In genomic region chr15:59825926-59826325, GRCh38 we compare ENCODE assay signal across 18 cellular contexts.
"Had no signal": no experiment of that assay in that cellular context is flagged by ENCODE, and none has a peak within 500 bp of the region (broad histone marks: within the 10 kb centered on the region; RNA-seq: fewer than 3 reads in every experiment).

No MANE protein-coding gene starts in this region.

- H3K9me3 ChIP-seq: body of pancreas had no signal

- H3K4me3 ChIP-seq: body of pancreas, dorsolateral prefrontal cortex had no signal

- H3K4me1 ChIP-seq: body of pancreas had no signal

- ATAC-seq: activated T-cell treated with anti-CD3 and anti-CD28 coated beads, Interleukin-2, amount 50 U/mL, for 72 hours; body of pancreas; left lobe of liver; T-helper 17 cell had no signal

- H3K27me3 ChIP-seq: body of pancreas had no signal

- H3K27ac ChIP-seq: body of pancreas, dorsolateral prefrontal cortex, VCaP had no signal

- DNase-seq: activated CD4-positive, CD25-positive, alpha-beta regulatory T cell treated with anti-CD3 and anti-CD28 coated beads, Interleukin-2, amount 50 U/mL, for 72 hours; activated naive CD8-positive, alpha-beta T cell treated with anti-CD3 and anti-CD28 coated beads for 36 hours; activated T-cell treated with anti-CD3 and anti-CD28 coated beads, Interleukin-2, amount 50 U/mL, for 72 hours; amniotic stem cell; body of pancreas; central memory CD4-positive, alpha-beta T cell; dorsolateral prefrontal cortex; foreskin melanocyte; hypothalamus; islet precursor cell; nephron progenitor cell; nucleus accumbens; posterior cingulate gyrus; stimulated activated CD8-positive, alpha-beta memory T cell treated with anti-CD3 and anti-CD28 coated beads, Interleukin-4, amount 100 ng/mL, for 48 hours; stimulated activated naive CD4-positive, alpha-beta T cell; T-helper 17 cell had no signal
